7 cellular contexts compared by ENCODE assay signal in genomic region chr6:11043961-11044711, GRCh38. TPM values are rescaled to one million over a fixed set of nuclear protein-coding genes. Genes with fewer than 3 reads are reported as not detected.
DNase-seq lines count a peak whose midpoint lies in the region; ATAC-seq and TF ChIP-seq lines count a peak whose summit lies in the region.

Gene ELOVL2, minus strand, starts transcription at chr6:11044305. Its CDS starts 75 bp downstream, at chr6:11044230.

- peak within 1 kb of the TSS; percentile 60 for H3K4me3 ChIP-seq in GM08714 (ENCODE audit: low read length)
- peak within 1 kb of the TSS; percentile 87 for H3K4me3 ChIP-seq in SU-DHL-6 (ENCODE audit: insufficient read depth, low read length, poor library complexity, severe bottlenecking)
- H3K4me3 ChIP-seq in duodenal mucosa (ENCODE audit: low read depth in 1 of 2, low read length in 2 of 2): peak within 1 kb of the TSS; percentile 35 to 54
- peak within 1 kb of the TSS; percentile 15 to 65 (median 42) for H3K4me3 ChIP-seq in transverse colon

- H3K4me2 ChIP-seq in SU-DHL-6 (ENCODE audit: low read depth, low read length, poor library complexity, severe bottlenecking): peak within 1 kb of the TSS; percentile 59

- 9% methylated on average over 13 of the region's 124 CpGs; no CpG with 5 or more reads in 1 of the 2 donors for WGBS in transverse colon (ENCODE audit: low coverage in 1 of 2), 2 donors

- no peak for TF ChIP-seq POLR2A in transverse colon (IDR thresholded peaks at IDR 0.05)

- TF ChIP-seq EP300 in transverse colon (IDR thresholded peaks at IDR 0.05; ENCODE audit: low read depth): no peak

- H4K20me1 ChIP-seq in SU-DHL-6 (ENCODE audit: low read depth, low read length): peaks cover 9% of the 10 kb centered on the region; the same call in 1 of the 2 replicates

- peak; percentile 51 for ATAC-seq in HG02588 (IDR thresholded peaks at IDR 0.05; ENCODE audit: unreplicated experiment)

- DNase-seq in lung microvascular endothelial cell (ENCODE audit: low read depth in 2 of 2) (peak; percentile 42 to 68), transverse colon (no peak), midbrain (lab: John Stamatoyannopoulos, UW) (no peak)

- H3K27me3 ChIP-seq in SU-DHL-6 (ENCODE audit: low read length): no peaks in the 10 kb centered on the region
- peaks cover 51 to 69% of the 10 kb centered on the region in 2 donors for H3K27me3 ChIP-seq in duodenal mucosa (ENCODE audit: control insufficient read depth in 1 of 2, insufficient read depth in 2 of 2, low read length in 2 of 2)
- H3K27me3 ChIP-seq in transverse colon: peaks cover 97% of the 10 kb centered on the region

- no peaks in the 10 kb centered on the region for H3K9me2 ChIP-seq in SU-DHL-6 (replicated peaks; ENCODE audit: insufficient read depth, low read length)

- H3K4me1 ChIP-seq in duodenal mucosa (ENCODE audit: control insufficient read depth in 1 of 2, insufficient read depth in 2 of 2, low read length in 2 of 2): no peaks in the 10 kb centered on the region
- H3K4me1 ChIP-seq in transverse colon: peaks cover 0 to 9% (median 3%) of the 10 kb centered on the region in 4 donors

- intact Hi-C loops in transverse colon (cut with DNase I; ENCODE audit: low total_unique reads): no loop called here

- in situ Hi-C loops in transverse colon (cut with MboI; ENCODE audit: low pct_ligation_motif_present in 1 of 4, low pct_unique_long_range_greater_than_20kb in 1 of 4, low sequenced_read_pairs in 3 of 4): no loop called here

- H3K9me3 ChIP-seq in SU-DHL-6 (ENCODE audit: insufficient read depth, low read length) (no peaks in the 10 kb centered on the region), duodenal mucosa (ENCODE audit: control insufficient read depth in 1 of 2, low read length in 2 of 2) (no peaks in the 10 kb centered on the region), transverse colon (no peaks in the 10 kb centered on the region)

- H3K27ac ChIP-seq in SU-DHL-6 (ENCODE audit: low read depth, low read length): no peak within 1 kb of the TSS
- no peak within 1 kb of the TSS for H3K27ac ChIP-seq in duodenal mucosa (ENCODE audit: low read depth, low read length)
- no peak within 1 kb of the TSS for H3K27ac ChIP-seq in transverse colon

- peak within 1 kb of the TSS; percentile 82 for H2AFZ ChIP-seq in SU-DHL-6 (ENCODE audit: low read depth, low read length, severe bottlenecking)

- TF ChIP-seq CTCF in SU-DHL-6 (IDR thresholded peaks at IDR 0.05; ENCODE audit: insufficient read depth, low read length, poor library complexity, severe bottlenecking): peak; percentile 96
- peak in 2 of 5 experiments; percentile 15 to 22 for TF ChIP-seq CTCF in transverse colon (IDR thresholded peaks at IDR 0.05)

- H3K79me2 ChIP-seq in SU-DHL-6 (ENCODE audit: insufficient read depth, low read length): no peaks in the 10 kb centered on the region

- no peaks in the 10 kb centered on the region for H3K36me3 ChIP-seq in SU-DHL-6 (ENCODE audit: low read length)
- H3K36me3 ChIP-seq in duodenal mucosa (ENCODE audit: control insufficient read depth in 1 of 2, insufficient read depth in 2 of 2, low read length in 2 of 2): no peaks in the 10 kb centered on the region
- no peaks in the 10 kb centered on the region for H3K36me3 ChIP-seq in transverse colon

- H3F3A ChIP-seq in SU-DHL-6 (ENCODE audit: insufficient read depth): 0 out of 2 replicates have a peak, but pooled peaks cover 11% of the 10 kb centered on the region

- H3K9ac ChIP-seq in SU-DHL-6 (ENCODE audit: low read length): peak within 1 kb of the TSS; percentile 57
- H3K9ac ChIP-seq in duodenal mucosa (ENCODE audit: low read depth in 1 of 2, low read length in 2 of 2): no peak within 1 kb of the TSS

RNA-seq across cellular contexts. Expression of gene ELOVL2, which starts in this region (rescaled TPM):
- total RNA-seq in lung microvascular endothelial cell (not detected in 2 replicates), transverse colon (under 1 TPM in 2 of 4 donors, not detected in 2; 0.14 to 0.16 TPM)

Comparison
In these comparisons a context has a peak if more than half of its experiments do, and no peak if none do; other contexts are left out.
1. Peak in DNase-seq in lung microvascular endothelial cell; RNA of the gene not detected or under 1 TPM.